24 cellular contexts compared by ENCODE assay signal in the genomic region with DNA sequence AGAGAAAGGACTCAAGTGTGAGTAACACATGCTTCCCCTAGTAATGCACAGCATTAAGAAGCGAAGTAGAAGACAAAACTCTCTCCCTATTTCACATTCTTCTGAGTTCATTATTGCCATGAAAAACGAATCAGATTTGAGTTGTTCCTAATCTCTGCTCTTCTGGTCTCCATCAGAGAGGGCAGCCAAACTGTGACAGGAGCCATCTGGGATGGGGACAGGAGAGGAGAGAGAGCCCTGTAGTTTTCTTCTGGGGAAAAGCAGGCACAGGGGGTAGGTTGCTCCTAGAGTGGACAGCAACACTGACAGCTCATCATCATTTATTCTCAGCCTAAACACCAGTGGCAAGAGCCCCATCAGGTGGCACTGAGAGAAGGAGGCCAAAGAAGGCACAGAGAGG. TPM values are rescaled to one million over a fixed set of nuclear protein-coding genes. Genes with fewer than 3 reads are reported as not detected.
DNase-seq lines count a peak whose midpoint lies in the region; ATAC-seq and TF ChIP-seq lines count a peak whose summit lies in the region.
"Had no signal": no experiment of that assay in that cellular context is flagged by ENCODE, and none has a peak within 500 bp of the region (broad histone marks: within the 10 kb centered on the region; RNA-seq: fewer than 3 reads in every experiment).

No MANE protein-coding gene starts in this region.

- TF ChIP-seq CTCF in SK-N-SH (IDR thresholded peaks at IDR 0.05): no peak
- TF ChIP-seq CTCF in heart left ventricle (IDR thresholded peaks at IDR 0.05): no peak
- no peak for TF ChIP-seq CTCF in nephron (IDR thresholded peaks at IDR 0.05; ENCODE audit: unreplicated experiment in 3 of 3)

- no peak for TF ChIP-seq POLR2A in heart left ventricle (IDR thresholded peaks at IDR 0.05)

- no peaks in the 10 kb centered on the region for H3F3A ChIP-seq in SK-N-SH (replicated peaks; ENCODE audit: insufficient read depth)

- no peak overlapping the region for H2AFZ ChIP-seq in SK-N-SH (ENCODE audit: low read depth)

- no peak overlapping the region for H3K9ac ChIP-seq in SK-N-SH

- H3K36me3 ChIP-seq in SK-N-SH (replicated peaks in 1 of 2; ENCODE audit: control insufficient read depth in 1 of 2, insufficient read depth in 2 of 2, low read length in 1 of 2) (no peaks in the 10 kb centered on the region), heart left ventricle (no peaks in the 10 kb centered on the region), aorta (ENCODE audit: control insufficient read depth in 1 of 2, insufficient read depth in 2 of 2, low read length in 1 of 2) (no peaks in the 10 kb centered on the region)
- H3K36me3 ChIP-seq: right lobe of liver had no signal

- WGBS in SK-N-SH (ENCODE audit: low lambda C conversion rate): 44% methylated on average over 2 of the region's 2 CpGs
- 22 to 27% (median 25%) methylated on average over 2 of the region's 2 CpGs for WGBS in heart left ventricle, 4 donors
- 21 to 27% methylated on average over 2 of the region's 2 CpGs for WGBS in aorta, 2 donors

- intact Hi-C loops in heart left ventricle (cut with DNase I): no loop called here
- intact Hi-C loops in aorta (cut with DNase I): no loop called here

- no peaks in the 10 kb centered on the region for H3K36me3 Mint-ChIP-seq in nephron (ENCODE audit: low read depth)
- H3K36me3 Mint-ChIP-seq: activated naive CD4-positive, alpha-beta T cell treated with anti-CD3 and anti-CD28 coated beads, Interleukin-2, amount 10 ng/mL, durations not matched to agents 7 days and 5 days had no signal

- no peaks in the 10 kb centered on the region for H4K20me1 ChIP-seq in SK-N-SH (ENCODE audit: insufficient read depth)

- H3K4me1 ChIP-seq in SK-N-SH (ENCODE audit: control insufficient read depth in 1 of 2, insufficient read depth in 2 of 2, low read depth in 1 of 2, low read length in 1 of 2) (peaks cover 0 to 8% of the 10 kb centered on the region in 2 experiments; a peak in 2 of 4 replicates), heart left ventricle (peaks cover 6 to 81% (median 49%) of the 10 kb centered on the region in 12 donors), aorta (ENCODE audit: control insufficient read depth in 1 of 2, insufficient read depth in 2 of 2, low read length in 2 of 2) (peaks cover 3 to 7% of the 10 kb centered on the region in 2 donors)
- H3K4me1 ChIP-seq: right lobe of liver, testis had no signal

- TF ChIP-seq EP300 in SK-N-SH (IDR thresholded peaks at IDR 0.05; ENCODE audit: borderline replicate concordance in 1 of 2, low read depth in 1 of 2, low read length in 1 of 2): peak in 1 of 2 experiments; percentile 26; a peak in 1 of 4 replicates

- H3K4me2 ChIP-seq in SK-N-SH: no peak overlapping the region

- H3K4me1 Mint-ChIP-seq in nephron: peaks cover 5% of the 10 kb centered on the region
- H3K4me1 Mint-ChIP-seq: activated B cell treated with CpG ODN at 0.5 μM for 24 hours; activated CD4-positive, alpha-beta memory T cell treated with anti-CD3 and anti-CD28 coated beads, Interleukin-2, amount 10 ng/mL, durations not matched to agents 7 days and 5 days; activated naive CD4-positive, alpha-beta T cell treated with anti-CD3 and anti-CD28 coated beads, Interleukin-2, amount 10 ng/mL, durations not matched to agents 7 days and 5 days; H9; T-helper 17 cell had no signal

- POLR2A ChIA-PET in SK-N-SH (lab: Yijun Ruan, JAX): no interaction called here

- CTCF ChIA-PET in SK-N-SH (lab: Yijun Ruan, JAX): interaction anchor here (1.1 to 5.3 kb wide), 5 partner anchors 12 to 505 kb away, joined by 3 to 22 read pairs (median 4); a partner anchor contains a TSS

- H3K27ac Mint-ChIP-seq in nephron: peak overlapping the region in 2 of 3 experiments; percentile 24 to 50
- H3K27ac Mint-ChIP-seq: activated B cell treated with CpG ODN at 0.5 μM for 24 hours; activated CD4-positive, alpha-beta memory T cell treated with anti-CD3 and anti-CD28 coated beads, Interleukin-2, amount 10 ng/mL, durations not matched to agents 7 days and 5 days; activated naive CD4-positive, alpha-beta T cell treated with anti-CD3 and anti-CD28 coated beads, Interleukin-2, amount 10 ng/mL, durations not matched to agents 7 days and 5 days; H9; T-helper 17 cell had no signal

- H3K9me2 ChIP-seq in SK-N-SH: no peaks in the 10 kb centered on the region

- peaks cover 9% of the 10 kb centered on the region for H3K79me2 ChIP-seq in SK-N-SH (ENCODE audit: insufficient read depth)

- no peak overlapping the region; a peak in 1 of 4 replicates for H3K27ac ChIP-seq in SK-N-SH (ENCODE audit: low read depth in 2 of 2, low read length in 1 of 2)
- H3K27ac ChIP-seq in heart left ventricle: peak overlapping the region in 11 of 12 donors; percentile 14 to 78 (median 51)
- H3K27ac ChIP-seq in aorta (ENCODE audit: low read depth in 1 of 2, low read length in 2 of 2): peak overlapping the region in 1 of 2 donors; percentile 78
- H3K27ac ChIP-seq: SJCRH30, testis had no signal

- no peaks in the 10 kb centered on the region for H3K9me3 Mint-ChIP-seq in nephron
- H3K9me3 Mint-ChIP-seq: activated B cell treated with CpG ODN at 0.5 μM for 24 hours; activated CD4-positive, alpha-beta memory T cell treated with anti-CD3 and anti-CD28 coated beads, Interleukin-2, amount 10 ng/mL, durations not matched to agents 7 days and 5 days; activated naive CD4-positive, alpha-beta T cell treated with anti-CD3 and anti-CD28 coated beads, Interleukin-2, amount 10 ng/mL, durations not matched to agents 7 days and 5 days; H9 had no signal

- H3K4me3 ChIP-seq in SK-N-SH (ENCODE audit: low read depth in 2 of 2, low read length in 1 of 2) (no peak overlapping the region), heart left ventricle (no peak overlapping the region), aorta (ENCODE audit: low read length in 2 of 2) (no peak overlapping the region)
- H3K4me3 ChIP-seq: right lobe of liver, SJCRH30, testis had no signal

- ATAC-seq in heart left ventricle (peak; percentile 11 to 60 (median 32)), aorta (ENCODE audit: low FRiP score) (peak; percentile 26), GM18861 (IDR thresholded peaks at IDR 0.05; ENCODE audit: unreplicated experiment) (no peak)
- ATAC-seq: esophagus mucosa, PC-3, right lobe of liver, T-helper 17 cell had no signal

- H3K27me3 ChIP-seq in SK-N-SH (ENCODE audit: insufficient read depth) (no peaks in the 10 kb centered on the region), heart left ventricle (no peaks in the 10 kb centered on the region), aorta (ENCODE audit: control insufficient read depth in 1 of 2, insufficient read depth in 2 of 2, low read length in 1 of 2) (no peaks in the 10 kb centered on the region)
- H3K27me3 ChIP-seq: right lobe of liver, SJCRH30, testis had no signal

- no peaks in the 10 kb centered on the region for H3K27me3 Mint-ChIP-seq in nephron (ENCODE audit: low read depth)
- H3K27me3 Mint-ChIP-seq: activated B cell treated with CpG ODN at 0.5 μM for 24 hours; activated CD4-positive, alpha-beta memory T cell treated with anti-CD3 and anti-CD28 coated beads, Interleukin-2, amount 10 ng/mL, durations not matched to agents 7 days and 5 days; activated naive CD4-positive, alpha-beta T cell treated with anti-CD3 and anti-CD28 coated beads, Interleukin-2, amount 10 ng/mL, durations not matched to agents 7 days and 5 days; T-helper 17 cell had no signal

- peak; percentile 18 for DNase-seq in SK-N-SH
- no peak for DNase-seq in heart left ventricle
- no peak for DNase-seq in aorta
- DNase-seq in NCI-H2227 treated with DMSO at 0.1 percent for 48 hours (lab: John Stamatoyannopoulos, UW): no peak
- no peak for DNase-seq in NCI-H446 (lab: John Stamatoyannopoulos, UW)
- DNase-seq: activated B cell treated with CpG ODN at 0.5 μM for 24 hours; activated CD4-positive, alpha-beta memory T cell treated with anti-CD3 and anti-CD28 coated beads, Interleukin-2, amount 10 ng/mL, durations not matched to agents 7 days and 5 days; activated naive CD4-positive, alpha-beta T cell treated with anti-CD3 and anti-CD28 coated beads, Interleukin-2, amount 10 ng/mL, durations not matched to agents 7 days and 5 days; activated T-cell treated with anti-CD3 and anti-CD28 coated beads for 4 hours; cerebellar nuclear complex; DMS79; effector CD4-positive, alpha-beta T cell; H9; KG1; NCI-H1694; NCI-H748 treated with DMSO at 0.1 percent for 48 hours; PC-3; right lobe of liver; SJCRH30; T-helper 17 cell; testis had no signal

- peak; percentile 23; the same call in 1 of the 2 replicates for TF ChIP-seq RAD21 in SK-N-SH (IDR thresholded peaks at IDR 0.05; ENCODE audit: low read length)

- H3K9me3 ChIP-seq in SK-N-SH (no peaks in the 10 kb centered on the region), heart left ventricle (no peaks in the 10 kb centered on the region), aorta (ENCODE audit: control insufficient read depth, low read length) (no peaks in the 10 kb centered on the region)
- H3K9me3 ChIP-seq: right lobe of liver, SJCRH30, testis had no signal

- H3K4me3 Mint-ChIP-seq in nephron: no peak overlapping the region
- H3K4me3 Mint-ChIP-seq: activated B cell treated with CpG ODN at 0.5 μM for 24 hours; activated CD4-positive, alpha-beta memory T cell treated with anti-CD3 and anti-CD28 coated beads, Interleukin-2, amount 10 ng/mL, durations not matched to agents 7 days and 5 days; activated naive CD4-positive, alpha-beta T cell treated with anti-CD3 and anti-CD28 coated beads, Interleukin-2, amount 10 ng/mL, durations not matched to agents 7 days and 5 days; H9; T-helper 17 cell had no signal

TF ChIP-seq in SK-N-SH, 30 proteins besides CTCF, POLR2A, EP300 and RAD21 (continues in another document):
- TF ChIP-seq POLR2AphosphoS5 (IDR thresholded peaks at IDR 0.05; ENCODE audit: low read depth, low read length) (no peak), TCF12 (IDR thresholded peaks at IDR 0.05) (no peak; the same call in 1 of the 2 replicates), GABPA (IDR thresholded peaks at IDR 0.05; ENCODE audit: low read depth) (no peak), EZH2phosphoT487 (IDR thresholded peaks at IDR 0.05; ENCODE audit: borderline replicate concordance, low read depth) (no peak), MEF2A (IDR thresholded peaks at IDR 0.05; ENCODE audit: borderline replicate concordance, low read depth) (no peak), SIN3A (IDR thresholded peaks at IDR 0.05; ENCODE audit: borderline replicate concordance, low read depth, low read length) (no peak), YY1 (IDR thresholded peaks at IDR 0.05; ENCODE audit: low read depth) (no peak), RFX5 (IDR thresholded peaks at IDR 0.05; ENCODE audit: low read length) (no peak)

RNA-seq across cellular contexts. Expression of a gene that starts 33.3 kb away (rescaled TPM):
- polyA plus RNA-seq in SK-N-SH (2012; rRNA removed) (3.2 and 4.6 TPM in 2 replicates), heart left ventricle (10 to 100 TPM; 61.9 to 65.3 TPM), aorta (under 1 TPM; 0.38 to 0.97 TPM)
- 4.1 and 4.4 TPM in 2 replicates for polyA plus RNA-seq in SK-N-SH (2012; cell fraction: cytosol; rRNA removed)
- polyA plus RNA-seq in SK-N-SH (2012; cell fraction: nucleus; rRNA removed): 1.2 and 2.9 TPM in 2 replicates
- total RNA-seq in heart left ventricle (1,000 to 10,000 TPM in 5 of 9 donors, 100 to 1,000 TPM in 4; 674 to 1,521 (median 1,074) TPM), aorta (10 to 100 TPM; 30.5 to 35.9 TPM)

Comparison
In these comparisons a context has a peak if more than half of its experiments do, and no peak if none do; other contexts are left out.
1. H3K27ac ChIP-seq: peak in heart left ventricle (11 of 12); none in SK-N-SH (0 of 2).
2. RNA of a gene that starts 33.3 kb away (polyA plus RNA-seq): 61.9 to 65.3 TPM in heart left ventricle; 1.2 to 4.6 TPM in SK-N-SH and 0.38 to 0.97 TPM in aorta; every median in the first group is over 10 times any median in the second.